In genomic region chr3:56556908-56557814, GRCh38 we compare ENCODE assay signal across 8 cellular contexts. TPM values are rescaled to one million over a fixed set of nuclear protein-coding genes. Genes with fewer than 3 reads are reported as not detected.
DNase-seq lines count a peak whose midpoint lies in the region; ATAC-seq and TF ChIP-seq lines count a peak whose summit lies in the region.

Gene CCDC66, plus strand, starts transcription at chr3:56557175. Its CDS starts 68 bp downstream, at chr3:56557243.

- POLR2A ChIA-PET in Caco-2 (lab: Charles Lee) = interaction anchor here (0.6 to 1.0 kb wide), 3 partner anchors 11 to 233 kb away, joined by 3 to 4 read pairs (median 3); no protein-coding TSS in a partner anchor

- peak within 1 kb of the TSS; percentile 96 for H3K4me3 Mint-ChIP-seq in Caco-2 (ENCODE audit: unreplicated experiment)
- peak within 1 kb of the TSS; percentile 90 to 94 for H3K4me3 Mint-ChIP-seq in effector memory CD8-positive, alpha-beta T cell

- H3K14ac ChIP-seq in mesenchymal stem cell (ENCODE audit: low read length in 2 of 2) = no peak within 1 kb of the TSS

- WGBS in mesenchymal stem cell = 1% methylated on average over 52 of the region's 54 CpGs

- peaks cover 6% of the 10 kb centered on the region; the same call in 1 of the 2 replicates for H3K4me1 ChIP-seq in Caco-2
- no peaks in the 10 kb centered on the region for H3K4me1 ChIP-seq in mesenchymal stem cell (ENCODE audit: control insufficient read depth, insufficient read depth, low read depth, low read length)

- peak within 1 kb of the TSS; percentile 43 for H4K91ac ChIP-seq in mesenchymal stem cell (ENCODE audit: low read length)

- ATAC-seq in GM21360 (IDR thresholded peaks at IDR 0.05; ENCODE audit: unreplicated experiment) = peak; percentile 97
- ATAC-seq in effector memory CD8-positive, alpha-beta T cell (replicated peaks) = peak; percentile 94

- peak; percentile 94 for DNase-seq in Caco-2
- DNase-seq in HT1080 (ENCODE audit: low read depth) = peak; percentile 90
- peak; percentile 92 to 97 for DNase-seq in NOMO-1 (lab: John Stamatoyannopoulos, UW; ENCODE audit: unreplicated experiment in 2 of 2)
- peak; percentile 77 to 87 for DNase-seq in activated CD8-positive, alpha-beta memory T cell treated with anti-CD3 and anti-CD28 coated beads for 4 hours (ENCODE audit: low read depth in 2 of 2)
- DNase-seq in effector memory CD8-positive, alpha-beta T cell = peak; percentile 90 to 92 (median 90)
- DNase-seq in mesenchymal stem cell = peak; percentile 93
- peak; percentile 86 for DNase-seq in stimulated activated CD8-positive, alpha-beta memory T cell treated with anti-CD3 and anti-CD28 coated beads, Interleukin-12 subunit alpha, Interleukin-12 subunit beta, amount 100 ng/mL, for 4 hours (ENCODE audit: low read depth)

- H3K4ac ChIP-seq in mesenchymal stem cell (ENCODE audit: low read depth in 1 of 2, low read length in 2 of 2) = peak within 1 kb of the TSS; percentile 57 to 59

- peak within 1 kb of the TSS; percentile 78 for H2AFZ ChIP-seq in mesenchymal stem cell (ENCODE audit: low read depth, low read length)

- peak within 1 kb of the TSS; percentile 98 for H3K27ac Mint-ChIP-seq in Caco-2 (ENCODE audit: unreplicated experiment)
- peak within 1 kb of the TSS; percentile 97 to 99 for H3K27ac Mint-ChIP-seq in effector memory CD8-positive, alpha-beta T cell

- H3K27me3 Mint-ChIP-seq in Caco-2 (ENCODE audit: insufficient read depth, unreplicated experiment) = peaks cover 12% of the 10 kb centered on the region
- peaks cover 0 to 5% of the 10 kb centered on the region in 2 donors for H3K27me3 Mint-ChIP-seq in effector memory CD8-positive, alpha-beta T cell

- H4K8ac ChIP-seq in mesenchymal stem cell (ENCODE audit: low read length) = peak within 1 kb of the TSS; percentile 96

- no peaks in the 10 kb centered on the region for H3K9me3 Mint-ChIP-seq in Caco-2 (ENCODE audit: unreplicated experiment)
- H3K9me3 Mint-ChIP-seq in effector memory CD8-positive, alpha-beta T cell = no peaks in the 10 kb centered on the region

- no peak within 1 kb of the TSS for H2BK120ac ChIP-seq in mesenchymal stem cell (ENCODE audit: low read depth, low read length)

- CTCF ChIA-PET in Caco-2 (lab: Charles Lee) = interaction anchor here (0.7 kb wide), 1 partner anchor 31 kb away, joined by 3 read pairs; no protein-coding TSS in a partner anchor

- H3K4me1 Mint-ChIP-seq in Caco-2 (ENCODE audit: low read depth, unreplicated experiment) = no peaks in the 10 kb centered on the region
- H3K4me1 Mint-ChIP-seq in effector memory CD8-positive, alpha-beta T cell (ENCODE audit: low read depth in 2 of 2) = peaks cover 18 to 24% of the 10 kb centered on the region in 2 donors

- TSS peak; percentile 30 for BruUV-seq in Caco-2 (replicated peaks; lab: Mats Ljungman, UMichigan)

- no peak within 1 kb of the TSS for H3K23ac ChIP-seq in mesenchymal stem cell (ENCODE audit: low read length in 2 of 2)

- peak within 1 kb of the TSS; percentile 87 for H3K4me2 ChIP-seq in mesenchymal stem cell (ENCODE audit: low read length, poor library complexity, severe bottlenecking)

- H3K36me3 Mint-ChIP-seq in Caco-2 (ENCODE audit: insufficient read depth, unreplicated experiment) = peaks cover 8% of the 10 kb centered on the region
- H3K36me3 Mint-ChIP-seq in effector memory CD8-positive, alpha-beta T cell (ENCODE audit: insufficient read depth) = peaks cover 43% of the 10 kb centered on the region

- H3K4me3 ChIP-seq in Caco-2 (ENCODE audit: low read depth, low read length) = peak within 1 kb of the TSS; percentile 91
- H3K4me3 ChIP-seq in mesenchymal stem cell (ENCODE audit: insufficient read depth in 1 of 2, low read depth in 1 of 2, low read length in 2 of 2) = peak within 1 kb of the TSS; percentile 87 to 99

- peak within 1 kb of the TSS; percentile 35 to 73 for H3K18ac ChIP-seq in mesenchymal stem cell (ENCODE audit: low read depth in 1 of 2, low read length in 2 of 2)

- no peak within 1 kb of the TSS for H2BK5ac ChIP-seq in mesenchymal stem cell (ENCODE audit: low read depth, low read length, poor library complexity, severe bottlenecking)

- peaks cover 5% of the 10 kb centered on the region for H3K79me1 ChIP-seq in mesenchymal stem cell (replicated peaks; ENCODE audit: low read length, poor library complexity, severe bottlenecking)

- intact Hi-C loops in Caco-2 (cut with micrococcal nuclease; ENCODE audit: unreplicated experiment) = no loop called here

- H3K9ac ChIP-seq in mesenchymal stem cell (ENCODE audit: low read length) = peak within 1 kb of the TSS; percentile 99

- H3K36me3 ChIP-seq in Caco-2 (ENCODE audit: control insufficient read depth, insufficient read depth, low read length) = no peaks in the 10 kb centered on the region
- peaks cover 3 to 32% of the 10 kb centered on the region in 2 experiments for H3K36me3 ChIP-seq in mesenchymal stem cell (ENCODE audit: control insufficient read depth in 1 of 2, insufficient read depth in 2 of 2, low read depth in 1 of 2, low read length in 2 of 2)

- H3K27ac ChIP-seq in mesenchymal stem cell (ENCODE audit: low read length, poor library complexity, severe bottlenecking) = peak within 1 kb of the TSS; percentile 66

- H2BK12ac ChIP-seq in mesenchymal stem cell (ENCODE audit: low read length in 2 of 2) = no peak within 1 kb of the TSS

- no peaks in the 10 kb centered on the region for H3K27me3 ChIP-seq in Caco-2 (replicated peaks; ENCODE audit: control insufficient read depth, insufficient read depth, low read length)
- peaks cover 0 to 14% of the 10 kb centered on the region in 2 experiments for H3K27me3 ChIP-seq in mesenchymal stem cell (ENCODE audit: control insufficient read depth in 1 of 2, insufficient read depth in 1 of 2, low read length in 2 of 2)

- H3K9me3 ChIP-seq in Caco-2 = no peaks in the 10 kb centered on the region
- no peaks in the 10 kb centered on the region for H3K9me3 ChIP-seq in mesenchymal stem cell (ENCODE audit: control insufficient read depth, low read length)

- H2BK15ac ChIP-seq in mesenchymal stem cell (ENCODE audit: low read depth, poor library complexity, severe bottlenecking) = peak within 1 kb of the TSS; percentile 60

- H2AK5ac ChIP-seq in mesenchymal stem cell (ENCODE audit: low read length, severe bottlenecking) = no peak within 1 kb of the TSS

- peak; percentile 65 to 72 for TF ChIP-seq CTCF in Caco-2 (IDR thresholded peaks at IDR 0.05; ENCODE audit: insufficient read depth in 1 of 2, low read depth in 1 of 2, low read length in 1 of 2, severe bottlenecking in 1 of 2, unreplicated experiment in 1 of 2)

RNA-seq across cellular contexts. Expression of gene CCDC66, which starts in this region (rescaled TPM):
- 25.3 and 28.6 TPM in 2 replicates for total RNA-seq in Caco-2 (2022)
- total RNA-seq in HT1080 (2014; rRNA removed; shearing (Covaris generic)) = 8.1 and 9.9 TPM in 2 replicates
- 5.4 and 7.8 TPM in 2 replicates for polyA plus RNA-seq in HT1080 (2015; cell fraction: cytosol; rRNA removed)
- polyA plus RNA-seq in HT1080 (2015; cell fraction: nucleus; rRNA removed) = 36.3 and 39.5 TPM in 2 replicates
- polyA plus RNA-seq in mesenchymal stem cell (2013, experiment 1 of 2) = 6.8 TPM
- polyA plus RNA-seq in mesenchymal stem cell (2013, experiment 2 of 2) = 8.2 TPM

Comparison
In these comparisons a context has a peak if more than half of its experiments do, and no peak if none do; other contexts are left out.
1. Peak in every context shown above with its lines: DNase-seq, ATAC-seq, H3K4me3 ChIP-seq and H3K27ac ChIP-seq.